ENCODE assay signal across 9 cellular contexts in genomic region chr19:43640424-43640757, GRCh38. TPM values are rescaled to one million over a fixed set of nuclear protein-coding genes. Genes with fewer than 3 reads are reported as not detected.
DNase-seq lines count a peak whose midpoint lies in the region; ATAC-seq and TF ChIP-seq lines count a peak whose summit lies in the region.
"Had no signal": no experiment of that assay in that cellular context is flagged by ENCODE, and none has a peak within 500 bp of the region (broad histone marks: within the 10 kb centered on the region; RNA-seq: fewer than 3 reads in every experiment).

No MANE protein-coding gene starts in this region.

- no peaks in the 10 kb centered on the region for H4K20me1 ChIP-seq in Karpas-422 (ENCODE audit: insufficient read depth, low read depth, low read length)

- H3K9ac ChIP-seq in parathyroid adenoma (no peak overlapping the region), Karpas-422 (ENCODE audit: low read length) (no peak overlapping the region)

- ATAC-seq in T-cell (replicated peaks in 1 of 4), result no peak
- no peak for ATAC-seq in HG02938 (IDR thresholded peaks at IDR 0.05; ENCODE audit: unreplicated experiment)

- intact Hi-C loops in CD4-positive, alpha-beta memory T cell (cut with micrococcal nuclease), result no loop called here

- H3K9me2 ChIP-seq in Karpas-422 (replicated peaks; ENCODE audit: insufficient read depth, low read length), result no peaks in the 10 kb centered on the region

- peak overlapping the region; percentile 80 for H2AFZ ChIP-seq in parathyroid adenoma
- H2AFZ ChIP-seq in Karpas-422 (ENCODE audit: low read length), result no peak overlapping the region

- H3K79me2 ChIP-seq in parathyroid adenoma, result no peaks in the 10 kb centered on the region
- no peaks in the 10 kb centered on the region for H3K79me2 ChIP-seq in Karpas-422 (ENCODE audit: low read length)

- TF ChIP-seq CTCF in fibroblast of pulmonary artery (IDR thresholded peaks at IDR 0.05; ENCODE audit: low read length, missing control alignments), result no peak
- no peak for TF ChIP-seq CTCF in parathyroid adenoma (IDR thresholded peaks at IDR 0.05)

- H3K27me3 ChIP-seq in CD4-positive, alpha-beta memory T cell (ENCODE audit: insufficient read depth, low read length), result peaks cover 13% of the 10 kb centered on the region
- H3K27me3 ChIP-seq in parathyroid adenoma (ENCODE audit: control insufficient read depth, insufficient read depth, low read length), result no peaks in the 10 kb centered on the region
- H3K27me3 ChIP-seq in Karpas-422 (ENCODE audit: low read length), result no peaks in the 10 kb centered on the region
- H3K27me3 ChIP-seq in SJCRH30, result peaks cover 19% of the 10 kb centered on the region

- H3K4me1 Mint-ChIP-seq in CD4-positive, alpha-beta memory T cell, result peaks cover 8 to 17% (median 11%) of the 10 kb centered on the region in 4 donors
- peaks cover 9 to 22% (median 9%) of the 10 kb centered on the region in 3 donors for H3K4me1 Mint-ChIP-seq in T-cell

- no peaks in the 10 kb centered on the region for H3K36me3 ChIP-seq in CD4-positive, alpha-beta memory T cell (ENCODE audit: insufficient read depth, low read length)
- no peaks in the 10 kb centered on the region for H3K36me3 ChIP-seq in parathyroid adenoma (ENCODE audit: control insufficient read depth, insufficient read depth, low read length)
- H3K36me3 ChIP-seq in Karpas-422 (ENCODE audit: insufficient read depth, low read length), result no peaks in the 10 kb centered on the region
- no peaks in the 10 kb centered on the region for H3K36me3 ChIP-seq in SJCRH30

- H3K27ac ChIP-seq in CD4-positive, alpha-beta memory T cell (ENCODE audit: low read depth, low read length), result no peak overlapping the region
- no peak overlapping the region for H3K27ac ChIP-seq in parathyroid adenoma
- H3K27ac ChIP-seq in Karpas-422 (ENCODE audit: low read length), result no peak overlapping the region
- no peak overlapping the region for H3K27ac ChIP-seq in SJCRH30
- H3K27ac ChIP-seq: HL-60 had no signal

- H3K27ac Mint-ChIP-seq in CD4-positive, alpha-beta memory T cell, result peak overlapping the region in 6 of 7 donors; percentile 43 to 89 (median 86)
- no peak overlapping the region for H3K27ac Mint-ChIP-seq in T-cell

- H3K27me3 Mint-ChIP-seq in CD4-positive, alpha-beta memory T cell, result peaks cover 16 to 17% of the 10 kb centered on the region in 2 donors
- H3K27me3 Mint-ChIP-seq in T-cell, result peaks cover 18 to 36% of the 10 kb centered on the region in 2 donors

- no peaks in the 10 kb centered on the region for H3K9me3 Mint-ChIP-seq in CD4-positive, alpha-beta memory T cell
- H3K9me3 Mint-ChIP-seq in T-cell, result no peaks in the 10 kb centered on the region

- POLR2A ChIA-PET in CD4-positive, alpha-beta memory T cell (lab: Charles Lee; ENCODE audit: partially characterized antibody), result interaction anchor here (1.0 kb wide), 1 partner anchor 44 kb away, joined by 3 read pairs; no protein-coding TSS in a partner anchor
- POLR2A ChIA-PET in T-cell (lab: Charles Lee), result no interaction called here

- H3K9me3 ChIP-seq in CD4-positive, alpha-beta memory T cell (ENCODE audit: control insufficient read depth in 1 of 2, low read length in 2 of 2), result no peaks in the 10 kb centered on the region
- H3K9me3 ChIP-seq in parathyroid adenoma (ENCODE audit: control insufficient read depth, low read length), result no peaks in the 10 kb centered on the region
- H3K9me3 ChIP-seq in Karpas-422 (ENCODE audit: low read length), result no peaks in the 10 kb centered on the region
- no peaks in the 10 kb centered on the region for H3K9me3 ChIP-seq in SJCRH30 (replicated peaks)

- H3K4me2 ChIP-seq in parathyroid adenoma (ENCODE audit: low read length), result peak overlapping the region; percentile 89
- H3K4me2 ChIP-seq in Karpas-422 (ENCODE audit: low read depth, low read length, poor library complexity, severe bottlenecking), result no peak overlapping the region

- no peaks in the 10 kb centered on the region for H3K36me3 Mint-ChIP-seq in CD4-positive, alpha-beta memory T cell
- no peaks in the 10 kb centered on the region for H3K36me3 Mint-ChIP-seq in T-cell

- CTCF ChIA-PET in CD4-positive, alpha-beta memory T cell (lab: Charles Lee; ENCODE audit: partially characterized antibody), result interaction anchor here (1.0 to 1.4 kb wide), 2 partner anchors 14 to 28 kb away, joined by 3 to 4 read pairs; no protein-coding TSS in a partner anchor
- CTCF ChIA-PET in T-cell (lab: Charles Lee), result interaction anchor here in 1 of 2 donors (0.5 kb wide), 2 partner anchors 22 to 208 kb away, joined by 4 to 5 read pairs; no protein-coding TSS in a partner anchor

- H3K4me3 Mint-ChIP-seq in CD4-positive, alpha-beta memory T cell, result peak overlapping the region; percentile 80 to 86 (median 83)
- peak overlapping the region; percentile 76 to 79 (median 76) for H3K4me3 Mint-ChIP-seq in T-cell

- H3K4me1 ChIP-seq in CD4-positive, alpha-beta memory T cell (ENCODE audit: insufficient read depth, low read length), result peaks cover 10% of the 10 kb centered on the region
- H3K4me1 ChIP-seq in parathyroid adenoma, result peaks cover under 1% of the 10 kb centered on the region
- no peaks in the 10 kb centered on the region for H3K4me1 ChIP-seq in Karpas-422 (ENCODE audit: low read length)
- no peaks in the 10 kb centered on the region; the same call in none of the 2 replicates for H3K4me1 ChIP-seq in SJCRH30

- no peak for DNase-seq in CD4-positive, alpha-beta memory T cell
- DNase-seq in T-cell (no peak), fibroblast of pulmonary artery (ENCODE audit: low read depth) (no peak), Karpas-422 (no peak), A172 (ENCODE audit: low spot score) (no peak), SJCRH30 (no peak)

- H3K4me3 ChIP-seq in CD4-positive, alpha-beta memory T cell (ENCODE audit: low read length in 2 of 2), result peak overlapping the region in 1 of 2 donors; percentile 74
- peak overlapping the region; percentile 56 for H3K4me3 ChIP-seq in fibroblast of pulmonary artery (replicated peaks; ENCODE audit: low read depth, low read length)
- peak overlapping the region; percentile 52 for H3K4me3 ChIP-seq in parathyroid adenoma (ENCODE audit: low read depth, low read length)
- no peak overlapping the region for H3K4me3 ChIP-seq in Karpas-422 (ENCODE audit: low read length)
- no peak overlapping the region for H3K4me3 ChIP-seq in SJCRH30

RNA-seq across cellular contexts. Expression of gene CADM4, which starts 0.7 kb away (rescaled TPM):
- under 1 TPM; 0.33 to 0.49 TPM for total RNA-seq in CD4-positive, alpha-beta memory T cell
- polyA plus RNA-seq in CD4-positive, alpha-beta memory T cell, result under 1 TPM in 1 of 2 donors, not detected in 1; 0.18 TPM
- total RNA-seq in T-cell, result under 1 TPM; 0.16 to 0.61 (median 0.45) TPM
- total RNA-seq in Karpas-422 (2014; rRNA removed; shearing (Covaris generic); ENCODE audit: low replicate concordance), result not detected in 2 replicates
- 78.5 and 139 TPM in 2 replicates for total RNA-seq in A172 (2014; rRNA removed; shearing (Covaris generic))
- 3.1 and 3.2 TPM in 2 replicates for total RNA-seq in SJCRH30 (2014; rRNA removed; shearing (Covaris generic))

RNA-seq across cellular contexts. Expression of gene ZNF428, which starts 21.0 kb away (rescaled TPM):
- total RNA-seq in CD4-positive, alpha-beta memory T cell, result 10 to 100 TPM; 27.7 to 28.2 TPM
- 10 to 100 TPM; 13.9 to 19.9 TPM for polyA plus RNA-seq in CD4-positive, alpha-beta memory T cell
- total RNA-seq in T-cell, result 10 to 100 TPM; 28.9 to 35.2 (median 34.5) TPM
- total RNA-seq in Karpas-422 (2014; rRNA removed; shearing (Covaris generic); ENCODE audit: low replicate concordance), result 37.9 and 94.7 TPM in 2 replicates
- total RNA-seq in A172 (2014; rRNA removed; shearing (Covaris generic)), result 56.8 and 59.2 TPM in 2 replicates
- total RNA-seq in SJCRH30 (2014; rRNA removed; shearing (Covaris generic)), result 46.8 and 56.2 TPM in 2 replicates

RNA-seq across cellular contexts. Expression of gene SRRM5, which starts 28.5 kb away (rescaled TPM):
- total RNA-seq in CD4-positive, alpha-beta memory T cell, result under 1 TPM; 0.83 to 0.99 TPM
- under 1 TPM in 1 of 2 donors, not detected in 1; 0.10 TPM for polyA plus RNA-seq in CD4-positive, alpha-beta memory T cell
- total RNA-seq in T-cell, result 1 to 10 TPM in 4 of 5 donors, under 1 TPM in 1; 0.55 to 1.6 (median 1.2) TPM
- total RNA-seq in Karpas-422 (2014; rRNA removed; shearing (Covaris generic); ENCODE audit: low replicate concordance), result not detected in 2 replicates
- total RNA-seq in A172 (2014; rRNA removed; shearing (Covaris generic)), result not detected in 2 replicates
- total RNA-seq in SJCRH30 (2014; rRNA removed; shearing (Covaris generic)), result 0.10 and 0.12 TPM in 2 replicates

RNA-seq across cellular contexts. Expression of gene PLAUR, which starts 29.6 kb away (rescaled TPM):
- 1 to 10 TPM; 8.6 to 9.4 TPM for total RNA-seq in CD4-positive, alpha-beta memory T cell
- 1 to 10 TPM; 6.3 to 6.6 TPM for polyA plus RNA-seq in CD4-positive, alpha-beta memory T cell
- total RNA-seq in T-cell, result 1 to 10 TPM; 3.0 to 7.7 (median 4.2) TPM
- not detected in 2 replicates for total RNA-seq in Karpas-422 (2014; rRNA removed; shearing (Covaris generic); ENCODE audit: low replicate concordance)
- total RNA-seq in A172 (2014; rRNA removed; shearing (Covaris generic)), result 159 and 160 TPM in 2 replicates
- total RNA-seq in SJCRH30 (2014; rRNA removed; shearing (Covaris generic)), result 9.4 and 16.6 TPM in 2 replicates

RNA-seq across cellular contexts. Expression of gene ZNF576, which starts 44.0 kb away (rescaled TPM):
- 10 to 100 TPM; 18.4 to 18.6 TPM for total RNA-seq in CD4-positive, alpha-beta memory T cell
- polyA plus RNA-seq in CD4-positive, alpha-beta memory T cell, result 10 to 100 TPM in 1 of 2 donors, 1 to 10 TPM in 1; 8.4 to 13.0 TPM
- 10 to 100 TPM in 3 of 5 donors, 1 to 10 TPM in 2; 5.4 to 19.6 (median 16.9) TPM for total RNA-seq in T-cell
- total RNA-seq in Karpas-422 (2014; rRNA removed; shearing (Covaris generic); ENCODE audit: low replicate concordance), result 6.2 and 9.1 TPM in 2 replicates
- 15.8 and 22.5 TPM in 2 replicates for total RNA-seq in A172 (2014; rRNA removed; shearing (Covaris generic))
- 10.3 and 13.1 TPM in 2 replicates for total RNA-seq in SJCRH30 (2014; rRNA removed; shearing (Covaris generic))

Comparison
In these comparisons a context has a peak if more than half of its experiments do, and no peak if none do; other contexts are left out.
1. H3K4me3 ChIP-seq: peak in fibroblast of pulmonary artery (single experiment) and parathyroid adenoma (single experiment); none in Karpas-422 (single experiment) and SJCRH30 (single experiment).
2. H3K27ac Mint-ChIP-seq: peak in CD4-positive, alpha-beta memory T cell (6 of 7); none in T-cell (0 of 2).
3. RNA of gene CADM4, which starts 0.7 kb away (total RNA-seq): 78.5 to 139 TPM in A172; 3.1 to 3.2 TPM in SJCRH30, 0.33 to 0.49 TPM in CD4-positive, alpha-beta memory T cell, 0.16 to 0.61 TPM in T-cell and not detected in Karpas-422; every median in the first group is over 10 times any median in the second.